8 cellular contexts compared by ENCODE assay signal in genomic region chr1:82359541-82359940, GRCh38.
DNase-seq lines count a peak whose midpoint lies in the region; ATAC-seq, FAIRE-seq and TF ChIP-seq lines count a peak whose summit lies in the region.
"Not testable (repeated sequence)": the region's sequence is repeated elsewhere in the genome, so short reads cannot be mapped to it uniquely, and the experiment has no call there.

No MANE protein-coding gene starts in this region.

- H3K27me3 Mint-ChIP-seq in activated naive CD8-positive, alpha-beta T cell treated with anti-CD3 and anti-CD28 coated beads, Interleukin-2, amount 10 ng/mL, durations not matched to agents 7 days and 5 days: not testable (repeated sequence)

- H3K4me1 Mint-ChIP-seq in activated naive CD8-positive, alpha-beta T cell treated with anti-CD3 and anti-CD28 coated beads, Interleukin-2, amount 10 ng/mL, durations not matched to agents 7 days and 5 days: not testable (repeated sequence)

- not testable (repeated sequence) for H3K79me2 ChIP-seq in mesendoderm (ENCODE audit: control insufficient read depth, insufficient read depth, low read length)

- whole genome bisulfite sequencing in mesendoderm (ENCODE audit: extremely low coverage, insufficient coverage, low lambda C conversion rate): no CpG with 5 or more reads among the region's 5 CpGs

- not testable (repeated sequence) for H2BK15ac ChIP-seq in mesendoderm (replicated peaks; ENCODE audit: low read depth)

- FAIRE-seq in H54 (lab: Jason Lieb, UNC); RCC 7860 (lab: Jason Lieb, UNC): not testable (repeated sequence)

- peak overlapping the region; percentile 71 for H3K56ac ChIP-seq in mesendoderm (ENCODE audit: low read length)

- H3K23ac ChIP-seq in mesendoderm (ENCODE audit: low read length): not testable (repeated sequence)

- TF ChIP-seq CTCF in epithelial cell of proximal tubule (conservative IDR thresholded peaks at IDR 0.05; ENCODE audit: low read depth, low read length): not testable (repeated sequence)

- H3K27me3 ChIP-seq in mesendoderm (ENCODE audit: insufficient read depth, low read length, poor library complexity): not testable (repeated sequence)

- H2AK5ac ChIP-seq in mesendoderm (ENCODE audit: low read length): not testable (repeated sequence)

- peak overlapping the region; percentile 37 for H3K9ac ChIP-seq in mesendoderm (ENCODE audit: low read length)

- peak; percentile 13 for DNase-seq in A172 (ENCODE audit: low spot score)
- peak; percentile 5 for DNase-seq in H54 (ENCODE audit: insufficient read length, low spot score)
- peak; percentile 42 for DNase-seq in HT1080 (ENCODE audit: low read depth)
- DNase-seq in RCC 7860 (ENCODE audit: low spot score): peak; percentile 23
- not testable (repeated sequence) for DNase-seq in activated naive CD8-positive, alpha-beta T cell treated with anti-CD3 and anti-CD28 coated beads, Interleukin-2, amount 10 ng/mL, durations not matched to agents 7 days and 5 days
- peak; percentile 24 for DNase-seq in dermis blood vessel endothelial cell
- DNase-seq in epithelial cell of proximal tubule (ENCODE audit: low read depth): peak; percentile 12
- DNase-seq in mesendoderm: peak; percentile 74

- not testable (repeated sequence) for H3K4me3 Mint-ChIP-seq in activated naive CD8-positive, alpha-beta T cell treated with anti-CD3 and anti-CD28 coated beads, Interleukin-2, amount 10 ng/mL, durations not matched to agents 7 days and 5 days

- H3K4me3 ChIP-seq in epithelial cell of proximal tubule (ENCODE audit: low read depth, low read length); mesendoderm (ENCODE audit: low read length): not testable (repeated sequence)

- not testable (repeated sequence) for ATAC-seq in activated naive CD8-positive, alpha-beta T cell treated with anti-CD3 and anti-CD28 coated beads, Interleukin-2, amount 10 ng/mL, durations not matched to agents 7 days and 5 days (ENCODE audit: low read depth)

- H3K4me2 ChIP-seq in mesendoderm (ENCODE audit: low read length): not testable (repeated sequence)

- not testable (repeated sequence) for H3K79me1 ChIP-seq in mesendoderm (ENCODE audit: low read length)

- TF ChIP-seq POLR2A in H54 (IDR thresholded peaks at IDR 0.05; ENCODE audit: low read depth, low read length): not testable (repeated sequence)

- peak overlapping the region; percentile 91 for H2BK120ac ChIP-seq in mesendoderm (ENCODE audit: low read depth, low read length)

- POLR2A ChIA-PET in activated naive CD8-positive, alpha-beta T cell treated with anti-CD3 and anti-CD28 coated beads, Interleukin-2, amount 10 ng/mL, durations not matched to agents 7 days and 5 days (lab: Charles Lee): not testable (repeated sequence)

- H4K8ac ChIP-seq in mesendoderm (ENCODE audit: low read depth, low read length): not testable (repeated sequence)

- H3K27ac ChIP-seq in mesendoderm (ENCODE audit: low read depth, low read length): peak overlapping the region; percentile 79

- H3K18ac ChIP-seq in mesendoderm (ENCODE audit: low read length): peak overlapping the region; percentile 10

- H3K9me3 Mint-ChIP-seq in activated naive CD8-positive, alpha-beta T cell treated with anti-CD3 and anti-CD28 coated beads, Interleukin-2, amount 10 ng/mL, durations not matched to agents 7 days and 5 days: not testable (repeated sequence)

- peak overlapping the region; percentile 92 for H2BK5ac ChIP-seq in mesendoderm (ENCODE audit: low read length)

- peak overlapping the region; percentile 98 for H3K4ac ChIP-seq in mesendoderm (ENCODE audit: low read depth, low read length)

- not testable (repeated sequence) for H3K36me3 Mint-ChIP-seq in activated naive CD8-positive, alpha-beta T cell treated with anti-CD3 and anti-CD28 coated beads, Interleukin-2, amount 10 ng/mL, durations not matched to agents 7 days and 5 days

- H4K5ac ChIP-seq in mesendoderm (ENCODE audit: low read length): not testable (repeated sequence)

- H3K27ac Mint-ChIP-seq in activated naive CD8-positive, alpha-beta T cell treated with anti-CD3 and anti-CD28 coated beads, Interleukin-2, amount 10 ng/mL, durations not matched to agents 7 days and 5 days: peak overlapping the region; percentile 33

- H3K4me1 ChIP-seq in mesendoderm (ENCODE audit: control insufficient read depth, low read depth, low read length): not testable (repeated sequence)

- not testable (repeated sequence) for H3K36me3 ChIP-seq in mesendoderm (ENCODE audit: control insufficient read depth, insufficient read depth, low read length)
